ENCODE assay signal across 9 cellular contexts in genomic region chr20:5090191-5090590, GRCh38. TPM values are rescaled to one million over a fixed set of nuclear protein-coding genes. Genes with fewer than 3 reads are reported as not detected.
DNase-seq lines count a peak whose midpoint lies in the region; ATAC-seq and TF ChIP-seq lines count a peak whose summit lies in the region.
"Had no signal": no experiment of that assay in that cellular context is flagged by ENCODE, and none has a peak within 500 bp of the region (broad histone marks: within the 10 kb centered on the region; RNA-seq: fewer than 3 reads in every experiment).

No MANE protein-coding gene starts in this region.

- ATAC-seq in GM19463 (IDR thresholded peaks at IDR 0.05; ENCODE audit: unreplicated experiment) (peak; percentile 57), Right ventricle myocardium inferior (peak; percentile 60)

- H3K4me2 ChIP-seq in OCI-LY3 (ENCODE audit: low read length), result peak overlapping the region; percentile 58

- DNase-seq in Right ventricle myocardium inferior (ENCODE audit: missing footprints) (no peak), spleen (peak; percentile 81), MG63 (no peak), HEK293T (ENCODE audit: extremely low spot score) (no peak)
- no peak for DNase-seq in NK-92 treated with Interleukin-12 subunit alpha and Interleukin-12 subunit beta, amount 100 ng/mL, for 24 hours (lab: John Stamatoyannopoulos, UW)
- DNase-seq: cerebellar nuclear complex, T-helper 9 cell had no signal

- H3K36me3 ChIP-seq in OCI-LY3 (replicated peaks; ENCODE audit: low read depth, low read length), result peaks cover 2% of the 10 kb centered on the region
- peaks cover 0 to 7% (median 0%) of the 10 kb centered on the region in 6 donors for H3K36me3 ChIP-seq in spleen
- H3K36me3 ChIP-seq in MG63, result no peaks in the 10 kb centered on the region; the same call in 1 of the 2 replicates

- peak overlapping the region; percentile 1; the same call in 1 of the 2 replicates for H3K9ac ChIP-seq in OCI-LY3 (ENCODE audit: low read length)

- peak overlapping the region; percentile 17 for H3K27ac ChIP-seq in OCI-LY3 (ENCODE audit: low read length)
- peak overlapping the region; percentile 55 to 92 (median 85) for H3K27ac ChIP-seq in spleen

- no peak for TF ChIP-seq CTCF in OCI-LY3 (IDR thresholded peaks at IDR 0.05; ENCODE audit: low read depth, low read length)
- peak in 1 of 11 experiments; percentile 5 for TF ChIP-seq CTCF in spleen (IDR thresholded peaks at IDR 0.05 in 8 of 11, conservative IDR thresholded peaks at IDR 0.05 in 3 of 11)

- no peak overlapping the region; the same call in 1 of the 2 replicates for H2AFZ ChIP-seq in OCI-LY3 (ENCODE audit: low read depth, low read length)

- TF ChIP-seq POLR2A in spleen (IDR thresholded peaks at IDR 0.05), result no peak

- peaks cover 21% of the 10 kb centered on the region for H3K4me1 ChIP-seq in OCI-LY3 (ENCODE audit: low read length)
- H3K4me1 ChIP-seq in spleen, result peaks cover 0 to 56% (median 28%) of the 10 kb centered on the region in 6 donors

- CTCF ChIA-PET in HEK293T (lab: Yijun Ruan, JAX), result no interaction called here

- intact Hi-C loops in Right ventricle myocardium inferior (cut with DNase I), result no loop called here
- intact Hi-C loops in spleen (cut with DNase I; ENCODE audit: low total_unique reads), result no loop called here

- H4K20me1 ChIP-seq in OCI-LY3 (ENCODE audit: insufficient read depth, low read length), result no peaks in the 10 kb centered on the region

- 10 to 19% (median 12%) methylated on average over 4 of the region's 4 CpGs for WGBS in spleen, 5 donors

- no peaks in the 10 kb centered on the region for H3K79me2 ChIP-seq in OCI-LY3 (ENCODE audit: low read length)

- H3K27me3 ChIP-seq in OCI-LY3 (ENCODE audit: low read depth, low read length), result no peaks in the 10 kb centered on the region
- H3K27me3 ChIP-seq in spleen (replicated peaks in 1 of 7), result no peaks in the 10 kb centered on the region
- H3K27me3 ChIP-seq in MG63, result no peaks in the 10 kb centered on the region

- H3K4me3 ChIP-seq in OCI-LY3 (ENCODE audit: low read length) (no peak overlapping the region), spleen (peak overlapping the region in 1 of 8 donors; percentile 56), MG63 (no peak overlapping the region)

- POLR2A ChIA-PET in HEK293T (lab: Yijun Ruan, JAX), result no interaction called here

- H3K9me3 ChIP-seq in OCI-LY3 (ENCODE audit: insufficient read depth, low read length) (no peaks in the 10 kb centered on the region), spleen (no peaks in the 10 kb centered on the region), MG63 (no peaks in the 10 kb centered on the region)

TF ChIP-seq in HEK293T, 16 proteins besides CTCF, POLR2A, EP300 and RAD21:
- no peak for TF ChIP-seq NFRKB (IDR thresholded peaks at IDR 0.05)
- TF ChIP-seq FOXM1 (IDR thresholded peaks at IDR 0.05; ENCODE audit: borderline replicate concordance), result no peak
- no peak for TF ChIP-seq ELF4 (IDR thresholded peaks at IDR 0.05)
- TF ChIP-seq BHLHE40 (IDR thresholded peaks at IDR 0.05; ENCODE audit: borderline replicate concordance), result no peak
- no peak for TF ChIP-seq PKNOX1 (IDR thresholded peaks at IDR 0.05)
- no peak for TF ChIP-seq FOXK2 (IDR thresholded peaks at IDR 0.05)
- TF ChIP-seq FOXA1 (IDR thresholded peaks at IDR 0.05), result no peak
- no peak for TF ChIP-seq TARDBP (IDR thresholded peaks at IDR 0.05)
- no peak for TF ChIP-seq L3MBTL2 (conservative IDR thresholded peaks at IDR 0.05)
- no peak for TF ChIP-seq SUZ12 (IDR thresholded peaks at IDR 0.05)
- TF ChIP-seq CTBP1 (IDR thresholded peaks at IDR 0.05; ENCODE audit: borderline replicate concordance), result no peak
- no peak for TF ChIP-seq ARNT (IDR thresholded peaks at IDR 0.05)
- TF ChIP-seq HDGF (IDR thresholded peaks at IDR 0.05; ENCODE audit: borderline replicate concordance), result no peak
- TF ChIP-seq LEF1 (IDR thresholded peaks at IDR 0.05; ENCODE audit: borderline replicate concordance), result no peak
- TF ChIP-seq ZNF384 (IDR thresholded peaks at IDR 0.05), result no peak
- no peak for TF ChIP-seq SP1 (IDR thresholded peaks at IDR 0.05)

RNA-seq across cellular contexts. Expression of gene TMEM230, which starts 22.7 kb away (rescaled TPM):
- total RNA-seq in Right ventricle myocardium inferior (86.3 TPM), spleen (10 to 100 TPM; 62.5 to 83.7 (median 75.1) TPM)
- 100 to 1,000 TPM; 112 to 131 (median 123) TPM for polyA plus RNA-seq in spleen
- total RNA-seq in MG63 (2014; rRNA removed; shearing (Covaris generic); ENCODE audit: low replicate concordance), result 69.9 and 72.2 TPM in 2 replicates

RNA-seq across cellular contexts. Expression of gene PCNA, which starts 29.6 kb away (rescaled TPM):
- total RNA-seq in Right ventricle myocardium inferior (35.8 TPM), spleen (10 to 100 TPM; 39.6 to 81.5 (median 45.9) TPM)
- 100 to 1,000 TPM in 1 of 3 donors, 10 to 100 TPM in 2; 45.6 to 106 (median 90.0) TPM for polyA plus RNA-seq in spleen
- 185 and 256 TPM in 2 replicates for total RNA-seq in MG63 (2014; rRNA removed; shearing (Covaris generic); ENCODE audit: low replicate concordance)

RNA-seq across cellular contexts. Expression of gene CDS2, which starts 36.6 kb away (rescaled TPM):
- 57.2 TPM for total RNA-seq in Right ventricle myocardium inferior
- 10 to 100 TPM; 33.1 to 61.8 (median 45.5) TPM for total RNA-seq in spleen
- polyA plus RNA-seq in spleen, result 10 to 100 TPM in 1 of 3 donors, 1 to 10 TPM in 2; 6.9 to 10.7 (median 9.1) TPM
- 3.3 and 4.0 TPM in 2 replicates for total RNA-seq in MG63 (2014; rRNA removed; shearing (Covaris generic); ENCODE audit: low replicate concordance)
